2 cellular contexts compared by ENCODE assay signal in the genomic region with DNA sequence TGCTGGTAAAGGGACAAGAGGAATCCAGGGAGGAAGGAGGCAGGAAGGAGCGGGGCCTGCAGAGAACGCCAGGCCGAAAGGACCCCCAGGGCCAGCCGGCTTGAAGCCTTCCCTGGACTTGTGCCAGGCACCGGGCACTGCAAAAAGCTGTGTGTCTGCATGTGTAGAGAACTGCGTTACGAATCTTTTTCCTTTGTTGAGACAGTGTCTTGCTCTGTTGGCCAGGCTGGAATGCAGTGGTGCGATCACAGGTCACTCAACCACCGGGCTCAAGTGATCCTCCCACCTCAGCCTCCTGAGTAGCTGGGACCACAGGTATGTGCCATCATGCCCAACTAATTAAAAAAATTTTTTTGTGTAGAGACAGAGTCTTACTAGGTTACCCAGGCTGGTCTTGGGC.
TF ChIP-seq lines count a peak whose summit lies in the region.

No MANE protein-coding gene starts in this region.

TF ChIP-seq in WTC11, 78 proteins besides CTCF, POLR2A, EP300 and RAD21:
- TF ChIP-seq, protein P1, sequence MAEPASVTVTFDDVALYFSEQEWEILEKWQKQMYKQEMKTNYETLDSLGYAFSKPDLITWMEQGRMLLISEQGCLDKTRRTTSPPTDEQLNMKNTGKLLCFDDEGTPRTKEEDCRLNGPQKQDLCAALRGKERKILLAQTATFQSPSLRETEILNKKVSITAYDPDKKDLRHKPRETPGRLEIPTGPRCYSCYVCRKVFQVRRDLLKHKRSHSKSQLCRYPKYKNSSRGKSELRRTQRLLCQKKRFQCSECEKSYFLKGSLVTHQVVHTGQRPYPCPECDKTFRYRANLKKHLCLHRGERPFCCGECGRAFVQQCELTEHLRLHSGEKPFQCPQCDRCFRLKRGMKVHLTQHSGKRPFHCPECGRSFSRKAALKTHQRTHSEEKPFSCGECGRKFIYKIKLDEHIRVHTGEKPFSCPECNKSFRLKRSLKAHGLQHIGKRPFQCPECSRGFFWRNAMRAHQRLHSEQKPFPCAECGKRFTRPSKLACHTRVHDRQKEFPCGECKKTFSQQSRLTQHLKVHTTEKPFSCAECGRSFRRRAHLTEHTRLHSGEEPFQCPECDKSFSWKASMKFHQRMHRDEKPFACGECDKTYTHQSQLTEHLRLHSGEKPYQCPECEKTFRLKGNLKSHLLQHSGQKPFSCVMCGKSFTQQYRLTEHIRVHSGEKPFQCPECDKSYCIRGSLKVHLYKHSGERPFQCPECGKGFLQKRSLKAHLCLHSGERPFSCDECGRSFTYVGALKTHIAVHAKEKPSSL (CRISPR knock-in tag; conservative IDR thresholded peaks at IDR 0.05) = no peak
- TF ChIP-seq ZBTB21 (CRISPR knock-in tag; IDR thresholded peaks at IDR 0.05; ENCODE audit: borderline replicate concordance) (no peak), NFE2L1 (CRISPR knock-in tag; IDR thresholded peaks at IDR 0.05) (no peak), CREB1 (CRISPR knock-in tag; IDR thresholded peaks at IDR 0.05) (no peak), ZNF121 (CRISPR knock-in tag; IDR thresholded peaks at IDR 0.05) (peak; percentile 87)
- TF ChIP-seq, protein P2, sequence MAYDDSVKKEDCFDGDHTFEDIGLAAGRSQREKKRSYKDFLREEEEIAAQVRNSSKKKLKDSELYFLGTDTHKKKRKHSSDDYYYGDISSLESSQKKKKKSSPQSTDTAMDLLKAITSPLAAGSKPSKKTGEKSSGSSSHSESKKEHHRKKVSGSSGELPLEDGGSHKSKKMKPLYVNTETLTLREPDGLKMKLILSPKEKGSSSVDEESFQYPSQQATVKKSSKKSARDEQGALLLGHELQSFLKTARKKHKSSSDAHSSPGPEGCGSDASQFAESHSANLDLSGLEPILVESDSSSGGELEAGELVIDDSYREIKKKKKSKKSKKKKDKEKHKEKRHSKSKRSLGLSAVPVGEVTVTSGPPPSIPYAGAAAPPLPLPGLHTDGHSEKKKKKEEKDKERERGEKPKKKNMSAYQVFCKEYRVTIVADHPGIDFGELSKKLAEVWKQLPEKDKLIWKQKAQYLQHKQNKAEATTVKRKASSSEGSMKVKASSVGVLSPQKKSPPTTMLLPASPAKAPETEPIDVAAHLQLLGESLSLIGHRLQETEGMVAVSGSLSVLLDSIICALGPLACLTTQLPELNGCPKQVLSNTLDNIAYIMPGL (CRISPR knock-in tag; IDR thresholded peaks at IDR 0.05) = no peak

TF ChIP-seq in HepG2, 621 proteins besides CTCF, POLR2A, EP300 and RAD21 (continued from another document):
- TF ChIP-seq, protein P3, sequence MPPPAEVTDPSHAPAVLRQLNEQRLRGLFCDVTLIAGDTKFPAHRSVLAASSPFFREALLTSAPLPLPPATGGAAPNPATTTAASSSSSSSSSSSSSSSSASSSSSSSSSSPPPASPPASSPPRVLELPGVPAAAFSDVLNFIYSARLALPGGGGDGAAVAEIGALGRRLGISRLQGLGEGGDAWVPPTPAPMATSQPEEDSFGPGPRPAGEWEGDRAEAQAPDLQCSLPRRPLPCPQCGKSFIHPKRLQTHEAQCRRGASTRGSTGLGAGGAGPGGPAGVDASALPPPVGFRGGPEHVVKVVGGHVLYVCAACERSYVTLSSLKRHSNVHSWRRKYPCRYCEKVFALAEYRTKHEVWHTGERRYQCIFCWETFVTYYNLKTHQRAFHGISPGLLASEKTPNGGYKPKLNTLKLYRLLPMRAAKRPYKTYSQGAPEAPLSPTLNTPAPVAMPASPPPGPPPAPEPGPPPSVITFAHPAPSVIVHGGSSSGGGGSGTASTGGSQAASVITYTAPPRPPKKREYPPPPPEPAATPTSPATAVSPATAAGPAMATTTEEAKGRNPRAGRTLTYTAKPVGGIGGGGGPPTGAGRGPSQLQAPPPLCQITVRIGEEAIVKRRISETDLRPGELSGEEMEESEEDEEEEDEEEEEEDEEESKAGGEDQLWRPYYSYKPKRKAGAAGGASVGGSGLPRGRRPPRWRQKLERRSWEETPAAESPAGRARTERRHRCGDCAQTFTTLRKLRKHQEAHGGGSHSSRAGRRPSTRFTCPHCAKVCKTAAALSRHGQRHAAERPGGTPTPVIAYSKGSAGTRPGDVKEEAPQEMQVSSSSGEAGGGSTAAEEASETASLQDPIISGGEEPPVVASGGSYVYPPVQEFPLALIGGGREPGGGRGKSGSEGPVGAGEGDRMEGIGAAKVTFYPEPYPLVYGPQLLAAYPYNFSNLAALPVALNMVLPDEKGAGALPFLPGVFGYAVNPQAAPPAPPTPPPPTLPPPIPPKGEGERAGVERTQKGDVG (CRISPR knock-in tag; IDR thresholded peaks at IDR 0.05; ENCODE audit: borderline replicate concordance) = no peak
- TF ChIP-seq ZNF232 (CRISPR knock-in tag; IDR thresholded peaks at IDR 0.05; ENCODE audit: borderline replicate concordance) = no peak
- TF ChIP-seq RFXAP (CRISPR knock-in tag; IDR thresholded peaks at IDR 0.05; ENCODE audit: borderline replicate concordance) = no peak
- no peak for TF ChIP-seq NR0B2 (CRISPR knock-in tag; IDR thresholded peaks at IDR 0.05)
- no peak for TF ChIP-seq MAZ (IDR thresholded peaks at IDR 0.05; ENCODE audit: borderline replicate concordance, low read depth, low read length)
- no peak for TF ChIP-seq MAZ (CRISPR knock-in tag; IDR thresholded peaks at IDR 0.05; ENCODE audit: low read depth)
- TF ChIP-seq TFDP2 (CRISPR knock-in tag; IDR thresholded peaks at IDR 0.05) = no peak
- no peak for TF ChIP-seq RORA (CRISPR knock-in tag; IDR thresholded peaks at IDR 0.05)
- no peak for TF ChIP-seq REPIN1 (CRISPR knock-in tag; IDR thresholded peaks at IDR 0.05; ENCODE audit: borderline replicate concordance, low read depth)
- TF ChIP-seq ZNF558 (CRISPR knock-in tag; IDR thresholded peaks at IDR 0.05; ENCODE audit: borderline replicate concordance) = no peak
- TF ChIP-seq ZNF652 (CRISPR knock-in tag; IDR thresholded peaks at IDR 0.05; ENCODE audit: borderline replicate concordance, low read depth) = no peak
- no peak for TF ChIP-seq CBFB (CRISPR knock-in tag; IDR thresholded peaks at IDR 0.05)
- TF ChIP-seq RCOR2 (CRISPR knock-in tag; IDR thresholded peaks at IDR 0.05) = no peak
- TF ChIP-seq, protein P4, sequence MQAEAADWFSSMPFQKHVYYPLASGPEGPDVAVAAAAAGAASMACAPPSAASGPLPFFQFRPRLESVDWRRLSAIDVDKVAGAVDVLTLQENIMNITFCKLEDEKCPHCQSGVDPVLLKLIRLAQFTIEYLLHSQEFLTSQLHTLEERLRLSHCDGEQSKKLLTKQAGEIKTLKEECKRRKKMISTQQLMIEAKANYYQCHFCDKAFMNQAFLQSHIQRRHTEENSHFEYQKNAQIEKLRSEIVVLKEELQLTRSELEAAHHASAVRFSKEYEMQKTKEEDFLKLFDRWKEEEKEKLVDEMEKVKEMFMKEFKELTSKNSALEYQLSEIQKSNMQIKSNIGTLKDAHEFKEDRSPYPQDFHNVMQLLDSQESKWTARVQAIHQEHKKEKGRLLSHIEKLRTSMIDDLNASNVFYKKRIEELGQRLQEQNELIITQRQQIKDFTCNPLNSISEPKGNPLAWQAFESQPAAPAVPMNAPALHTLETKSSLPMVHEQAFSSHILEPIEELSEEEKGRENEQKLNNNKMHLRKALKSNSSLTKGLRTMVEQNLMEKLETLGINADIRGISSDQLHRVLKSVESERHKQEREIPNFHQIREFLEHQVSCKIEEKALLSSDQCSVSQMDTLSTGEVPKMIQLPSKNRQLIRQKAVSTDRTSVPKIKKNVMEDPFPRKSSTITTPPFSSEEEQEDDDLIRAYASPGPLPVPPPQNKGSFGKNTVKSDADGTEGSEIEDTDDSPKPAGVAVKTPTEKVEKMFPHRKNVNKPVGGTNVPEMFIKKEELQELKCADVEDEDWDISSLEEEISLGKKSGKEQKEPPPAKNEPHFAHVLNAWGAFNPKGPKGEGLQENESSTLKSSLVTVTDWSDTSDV (CRISPR knock-in tag; IDR thresholded peaks at IDR 0.05) = no peak
- TF ChIP-seq, protein P5, sequence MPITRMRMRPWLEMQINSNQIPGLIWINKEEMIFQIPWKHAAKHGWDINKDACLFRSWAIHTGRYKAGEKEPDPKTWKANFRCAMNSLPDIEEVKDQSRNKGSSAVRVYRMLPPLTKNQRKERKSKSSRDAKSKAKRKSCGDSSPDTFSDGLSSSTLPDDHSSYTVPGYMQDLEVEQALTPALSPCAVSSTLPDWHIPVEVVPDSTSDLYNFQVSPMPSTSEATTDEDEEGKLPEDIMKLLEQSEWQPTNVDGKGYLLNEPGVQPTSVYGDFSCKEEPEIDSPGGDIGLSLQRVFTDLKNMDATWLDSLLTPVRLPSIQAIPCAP (CRISPR knock-in tag; IDR thresholded peaks at IDR 0.05; ENCODE audit: low read depth) = no peak
- TF ChIP-seq FOXC1 (CRISPR knock-in tag; IDR thresholded peaks at IDR 0.05; ENCODE audit: borderline replicate concordance) = no peak
- no peak for TF ChIP-seq POGZ (CRISPR knock-in tag; IDR thresholded peaks at IDR 0.05)
- no peak for TF ChIP-seq BRD4 (CRISPR knock-in tag; IDR thresholded peaks at IDR 0.05)
